In the genomic region with DNA sequence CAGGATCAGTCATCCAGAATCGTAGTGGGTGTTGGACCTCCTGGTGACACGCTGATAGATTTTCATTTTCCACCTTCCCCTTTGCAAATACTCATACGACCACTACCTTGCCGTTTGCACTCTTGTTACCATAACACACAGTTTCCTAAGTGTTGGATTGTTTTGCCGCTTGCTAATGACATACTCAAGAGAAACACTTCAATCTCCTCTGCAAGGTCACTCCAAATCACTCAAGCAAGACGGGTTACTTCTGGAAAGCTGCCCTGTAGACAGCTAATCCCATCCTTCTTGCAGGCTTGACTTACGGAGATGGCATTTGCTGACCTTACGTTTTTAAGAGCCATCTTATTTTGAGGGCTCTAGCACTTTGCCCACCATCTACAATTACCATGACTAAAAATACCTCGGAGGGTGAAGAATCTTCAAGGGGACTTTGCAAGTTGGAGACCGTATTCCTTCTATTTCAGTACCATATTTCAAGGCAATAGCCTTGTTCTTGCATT, we compare ENCODE assay signal across 16 cellular contexts. TPM values are rescaled to one million over a fixed set of nuclear protein-coding genes. Genes with fewer than 3 reads are reported as not detected.
A peak's percentile ranks its signal among the peaks of the same experiment; 100 is the strongest.
DNase-seq lines count a peak whose midpoint lies in the region; ATAC-seq and TF ChIP-seq lines count a peak whose summit lies in the region.
"Had no signal": no experiment of that assay in that cellular context is flagged by ENCODE, and none has a peak within 500 bp of the region (broad histone marks: within the 10 kb centered on the region; RNA-seq: fewer than 3 reads in every experiment).

No MANE protein-coding gene starts in this region.

- TF ChIP-seq CTCF in epithelial cell of proximal tubule (conservative IDR thresholded peaks at IDR 0.05; ENCODE audit: low read depth, low read length) = no peak

- ATAC-seq in HG03280 (IDR thresholded peaks at IDR 0.05; ENCODE audit: unreplicated experiment) = no peak
- ATAC-seq: GM12878 had no signal

- peak; percentile 22 for DNase-seq in NCI-H82 (lab: John Stamatoyannopoulos, UW)
- no peak for DNase-seq in NCI-H82 treated with DMSO at 0.1 percent for 48 hours (lab: John Stamatoyannopoulos, UW; ENCODE audit: unreplicated experiment)
- peak; percentile 33 for DNase-seq in epithelial cell of proximal tubule (ENCODE audit: low read depth)
- DNase-seq in renal cortical epithelial cell (ENCODE audit: low read depth) = peak; percentile 16
- DNase-seq in NCI-H1048 (lab: John Stamatoyannopoulos, UW) = no peak
- DNase-seq in middle frontal gyrus (ENCODE audit: extremely low spot score, low spot score) = no peak
- DNase-seq: 8988T; AML-193; Caco-2; CD8-positive, alpha-beta memory T cell; DMS53; GOT3; H9 had no signal

- H3K4me3 ChIP-seq in epithelial cell of proximal tubule (ENCODE audit: low read depth, low read length) = no peak overlapping the region
- H3K4me3 ChIP-seq: BLaER1, GM12878 had no signal

RNA-seq across cellular contexts. Expression of gene MYH3, which starts 46.2 kb away (rescaled TPM):
- total RNA-seq in epithelial cell of proximal tubule (under 0.01 and 1.7 TPM in 2 replicates), renal cortical epithelial cell (0.30 TPM in 1 of 2 replicates, not detected in the other)

Comparison
In these comparisons a context has a peak if more than half of its experiments do, and no peak if none do; other contexts are left out.
1. DNase-seq: peak in NCI-H82 (single experiment), epithelial cell of proximal tubule (single experiment) and renal cortical epithelial cell (single experiment); none in NCI-H82 treated with DMSO at 0.1 percent for 48 hours (single experiment), NCI-H1048 (single experiment) and middle frontal gyrus (single experiment).